In the genomic region with DNA sequence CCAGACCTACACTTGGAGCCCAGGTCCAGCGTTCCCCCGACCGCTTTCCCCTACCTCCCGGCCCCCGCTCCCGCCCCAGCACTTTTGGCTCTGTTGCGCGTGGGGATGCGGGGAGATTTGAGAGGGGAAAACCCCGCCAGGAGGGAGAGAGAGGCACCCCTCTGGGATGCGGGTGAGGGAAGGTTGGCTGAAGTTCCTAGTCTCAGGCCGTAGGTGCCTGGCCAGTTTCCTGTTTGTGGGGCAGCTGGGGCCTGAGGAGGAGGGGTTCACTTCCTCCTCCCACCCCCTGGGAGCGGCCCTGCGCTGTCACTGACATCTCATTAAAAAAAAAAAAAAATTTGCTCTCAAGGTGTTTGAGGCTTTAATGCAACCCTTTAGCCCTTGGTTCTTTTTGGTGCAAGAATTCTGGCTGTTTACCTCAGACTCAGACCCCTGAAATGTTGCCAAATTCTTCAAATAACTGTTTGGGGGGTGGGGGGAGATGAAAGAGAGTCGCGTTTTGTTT, we compare ENCODE assay signal across 8 cellular contexts. TPM values are rescaled to one million over a fixed set of nuclear protein-coding genes. Genes with fewer than 3 reads are reported as not detected.
DNase-seq lines count a peak whose midpoint lies in the region; FAIRE-seq and TF ChIP-seq lines count a peak whose summit lies in the region.

No MANE protein-coding gene starts in this region.

- peak overlapping the region; percentile 52 for H3K9ac ChIP-seq in mucosa of stomach (ENCODE audit: low read length)

- H3K36me3 ChIP-seq in mucosa of stomach (ENCODE audit: control insufficient read depth, insufficient read depth, low read length) = no peaks in the 10 kb centered on the region

- H3K27ac Mint-ChIP-seq in CD14-positive monocyte = peak overlapping the region in 6 of 7 donors; percentile 53 to 87 (median 80)

- intact Hi-C loops in CD14-positive monocyte (cut with micrococcal nuclease) = loop anchor here (5.0 to 10.0 kb wide), 6 partner anchors 49 to 837 kb away; no protein-coding TSS in a partner anchor

- H3K4me1 Mint-ChIP-seq in CD14-positive monocyte = peaks cover 43% of the 10 kb centered on the region

- peaks cover 0 to 5% (median 2%) of the 10 kb centered on the region in 3 donors for H3K27me3 Mint-ChIP-seq in CD14-positive monocyte (ENCODE audit: low read depth in 3 of 3)

- H3K4me1 ChIP-seq in mucosa of stomach (ENCODE audit: control insufficient read depth, insufficient read depth, low read length) = peaks cover 15% of the 10 kb centered on the region

- FAIRE-seq in GM19239 (lab: Jason Lieb, UNC) = peak; percentile 47

- DNase-seq in CD14-positive monocyte (ENCODE audit: low spot score) = peak; percentile 52
- DNase-seq in GM19239 (ENCODE audit: insufficient read length, low spot score) = no peak
- DNase-seq in NOMO-1 treated with dmso at 0.1 percent for 144 hours (lab: John Stamatoyannopoulos, UW; ENCODE audit: unreplicated experiment) = peak; percentile 68
- peak; percentile 69 for DNase-seq in dermis blood vessel endothelial cell
- no peak for DNase-seq in effector CD8-positive, alpha-beta T cell (lab: John Stamatoyannopoulos, UW)
- no peak for DNase-seq in DMS79 treated with DMSO at 0.1 percent for 48 hours (lab: John Stamatoyannopoulos, UW)
- DNase-seq in GOT3 (lab: John Stamatoyannopoulos, UW) = no peak

- H3K27me3 ChIP-seq in mucosa of stomach (ENCODE audit: control insufficient read depth, insufficient read depth, low read length) = peaks cover 4% of the 10 kb centered on the region

- no peak for TF ChIP-seq CTCF in CD14-positive monocyte (IDR thresholded peaks at IDR 0.05)

- peak overlapping the region; percentile 92 to 97 for H3K4me3 Mint-ChIP-seq in CD14-positive monocyte

- peaks cover 0 to 6% (median 4%) of the 10 kb centered on the region in 7 donors for H3K9me3 Mint-ChIP-seq in CD14-positive monocyte

- peaks cover 0 to 10% of the 10 kb centered on the region in 2 donors for H3K36me3 Mint-ChIP-seq in CD14-positive monocyte

- no peaks in the 10 kb centered on the region for H3K9me3 ChIP-seq in mucosa of stomach (ENCODE audit: control insufficient read depth, low read length)

- peak overlapping the region; percentile 39 for H3K4me3 ChIP-seq in mucosa of stomach (ENCODE audit: low read length)

RNA-seq across cellular contexts. Expression of a gene that starts 2.6 kb away (rescaled TPM):
- 1 to 10 TPM; 6.6 to 9.8 TPM for polyA plus RNA-seq in CD14-positive monocyte
- 313 and 423 TPM in 2 replicates for total RNA-seq in dermis blood vessel endothelial cell

RNA-seq across cellular contexts. Expression of a gene that starts 16.3 kb away (rescaled TPM):
- polyA plus RNA-seq in CD14-positive monocyte = 1 to 10 TPM; 6.7 to 9.9 TPM
- 58.5 and 72.8 TPM in 2 replicates for total RNA-seq in dermis blood vessel endothelial cell

RNA-seq across cellular contexts. Expression of a gene that starts 55.0 kb away (rescaled TPM):
- not detected for polyA plus RNA-seq in CD14-positive monocyte
- total RNA-seq in dermis blood vessel endothelial cell = 50.3 and 96.5 TPM in 2 replicates

Comparison
In these comparisons a context has a peak if more than half of its experiments do, and no peak if none do; other contexts are left out.
1. DNase-seq: peak in CD14-positive monocyte (single experiment), NOMO-1 treated with dmso at 0.1 percent for 144 hours (single experiment) and dermis blood vessel endothelial cell (single experiment); none in GM19239 (single experiment), effector CD8-positive, alpha-beta T cell (single experiment), DMS79 treated with DMSO at 0.1 percent for 48 hours (single experiment) and GOT3 (single experiment).